1 cellular context compared by ENCODE assay signal in genomic region chr12:89768586-89769482, GRCh38.
TF ChIP-seq lines count a peak whose summit lies in the region.

No MANE protein-coding gene starts in this region.

TF ChIP-seq in HepG2, 621 proteins besides CTCF, POLR2A, EP300 and RAD21 (continued from another document):
- TF ChIP-seq ZBED4 (CRISPR knock-in tag; IDR thresholded peaks at IDR 0.05; ENCODE audit: borderline replicate concordance): no peak
- TF ChIP-seq ZNF770 (CRISPR knock-in tag; IDR thresholded peaks at IDR 0.05): no peak
